10 cellular contexts compared by ENCODE assay signal in the genomic region with DNA sequence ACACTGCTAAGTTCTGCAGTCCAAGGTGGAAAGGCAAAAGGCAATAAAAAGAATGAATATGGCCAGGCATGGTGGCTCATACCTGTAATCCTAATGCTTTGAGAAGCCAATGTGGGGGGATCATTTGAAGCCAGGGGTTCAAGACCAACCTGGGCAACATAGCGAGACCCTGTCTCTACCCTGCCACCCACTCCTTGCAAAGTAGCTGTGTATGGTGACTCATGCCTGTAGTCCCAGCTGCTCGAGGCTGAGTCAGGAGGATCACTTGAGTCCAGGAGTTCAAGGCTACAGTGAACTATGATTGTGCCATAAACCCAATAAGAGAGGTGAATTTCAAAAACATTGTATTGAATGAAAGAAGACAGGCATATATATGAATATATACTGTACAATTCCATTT. TPM values are rescaled to one million over a fixed set of nuclear protein-coding genes. Genes with fewer than 3 reads are reported as not detected.
DNase-seq lines count a peak whose midpoint lies in the region; ATAC-seq and TF ChIP-seq lines count a peak whose summit lies in the region.
"Had no signal": no experiment of that assay in that cellular context is flagged by ENCODE, and none has a peak within 500 bp of the region (broad histone marks: within the 10 kb centered on the region; RNA-seq: fewer than 3 reads in every experiment).

No MANE protein-coding gene starts in this region.

- peaks cover 62% of the 10 kb centered on the region for H4K20me1 ChIP-seq in hepatocyte (ENCODE audit: insufficient read depth, poor library complexity, severe bottlenecking)

- POLR2A ChIA-PET in activated CD8-positive, alpha-beta T cell treated with anti-CD3 and anti-CD28 coated beads for 36 hours (lab: Charles Lee): interaction anchor here (1.6 to 2.2 kb wide), 2 partner anchors 15 to 330 kb away, joined by 5 to 10 read pairs; no protein-coding TSS in a partner anchor

- no peak for TF ChIP-seq EP300 in tibial nerve (IDR thresholded peaks at IDR 0.05)

- intact Hi-C loops in activated naive CD4-positive, alpha-beta T cell treated with anti-CD3 and anti-CD28 coated beads for 36 hours (cut with micrococcal nuclease): loop anchor here (5.0 kb wide), 2 partner anchors 328 to 1973 kb away; no protein-coding TSS in a partner anchor
- intact Hi-C loops in activated CD8-positive, alpha-beta T cell treated with anti-CD3 and anti-CD28 coated beads for 36 hours (cut with micrococcal nuclease): loop anchor here (5.0 kb wide), 2 partner anchors 188 to 692 kb away; partner anchors contain the start of genes METTL4, NDC80 and TGIF1

- no peak overlapping the region for H2AFZ ChIP-seq in hepatocyte

- 72% methylated on average over 2 of the region's 2 CpGs for WGBS in hepatocyte (ENCODE audit: low lambda C conversion rate, missing lambda C conversion rate)
- WGBS in tibial nerve, 2 donors: 48 to 50% methylated on average over 2 of the region's 2 CpGs

- no peak for ATAC-seq in activated CD8-positive, alpha-beta T cell treated with anti-CD3 and anti-CD28 coated beads for 36 hours
- no peak for ATAC-seq in stimulated activated naive B cell treated with anti-CD40 and anti-IgM and Interleukin-4, amounts not matched to agents 10 μg/mL and 1 μg/mL and 100 μg/mL, for 72 hours (replicated peaks)
- ATAC-seq in foreskin keratinocyte (no peak), HG03565 (IDR thresholded peaks at IDR 0.05; ENCODE audit: unreplicated experiment) (no peak)

- peak overlapping the region; percentile 99 for H3K27ac ChIP-seq in hepatocyte
- peak overlapping the region in 2 of 4 donors; percentile 96 to 98 for H3K27ac ChIP-seq in tibial nerve
- no peak overlapping the region for H3K27ac ChIP-seq in foreskin keratinocyte

- H3K9me3 ChIP-seq in hepatocyte (ENCODE audit: low read depth) (no peaks in the 10 kb centered on the region), tibial nerve (no peaks in the 10 kb centered on the region)

- TF ChIP-seq POLR2A in tibial nerve (IDR thresholded peaks at IDR 0.05): no peak

- H3K27ac Mint-ChIP-seq in activated naive CD4-positive, alpha-beta T cell treated with anti-CD3 and anti-CD28 coated beads for 36 hours: no peak overlapping the region
- peak overlapping the region; percentile 29 for H3K27ac Mint-ChIP-seq in activated CD8-positive, alpha-beta T cell treated with anti-CD3 and anti-CD28 coated beads for 36 hours
- no peak overlapping the region for H3K27ac Mint-ChIP-seq in stimulated activated naive B cell treated with anti-CD40 and anti-IgM and Interleukin-4, amounts not matched to agents 10 μg/mL and 1 μg/mL and 100 μg/mL, for 72 hours

- no peak overlapping the region for H3K4me3 Mint-ChIP-seq in activated naive CD4-positive, alpha-beta T cell treated with anti-CD3 and anti-CD28 coated beads for 36 hours
- H3K4me3 Mint-ChIP-seq in activated CD8-positive, alpha-beta T cell treated with anti-CD3 and anti-CD28 coated beads for 36 hours: peak overlapping the region; percentile 12
- no peak overlapping the region for H3K4me3 Mint-ChIP-seq in stimulated activated naive B cell treated with anti-CD40 and anti-IgM and Interleukin-4, amounts not matched to agents 10 μg/mL and 1 μg/mL and 100 μg/mL, for 72 hours

- no peaks in the 10 kb centered on the region for H3K27me3 Mint-ChIP-seq in activated naive CD4-positive, alpha-beta T cell treated with anti-CD3 and anti-CD28 coated beads for 36 hours (ENCODE audit: low read depth)
- H3K27me3 Mint-ChIP-seq in activated CD8-positive, alpha-beta T cell treated with anti-CD3 and anti-CD28 coated beads for 36 hours: no peaks in the 10 kb centered on the region
- H3K27me3 Mint-ChIP-seq in stimulated activated naive B cell treated with anti-CD40 and anti-IgM and Interleukin-4, amounts not matched to agents 10 μg/mL and 1 μg/mL and 100 μg/mL, for 72 hours: no peaks in the 10 kb centered on the region

- CTCF ChIA-PET in activated naive CD4-positive, alpha-beta T cell treated with anti-CD3 and anti-CD28 coated beads for 36 hours (lab: Charles Lee): interaction anchor here (1.0 to 1.7 kb wide), 6 partner anchors 17 to 401 kb away, joined by 3 to 10 read pairs (median 6); partner anchors contain the start of gene MYL12A
- CTCF ChIA-PET in activated CD8-positive, alpha-beta T cell treated with anti-CD3 and anti-CD28 coated beads for 36 hours (lab: Charles Lee): interaction anchor here (1.0 to 1.7 kb wide), 3 partner anchors 12 to 401 kb away, joined by 3 to 16 read pairs (median 4); no protein-coding TSS in a partner anchor

- no peaks in the 10 kb centered on the region for H3K27me3 ChIP-seq in hepatocyte
- H3K27me3 ChIP-seq in tibial nerve: no peaks in the 10 kb centered on the region
- H3K27me3 ChIP-seq in foreskin keratinocyte: no peaks in the 10 kb centered on the region

- H3K36me3 ChIP-seq in hepatocyte (replicated peaks; ENCODE audit: insufficient read depth, low read depth): no peaks in the 10 kb centered on the region
- peaks cover 0 to 1% (median 0%) of the 10 kb centered on the region in 3 donors for H3K36me3 ChIP-seq in tibial nerve

- peak; percentile 51 for DNase-seq in activated naive CD4-positive, alpha-beta T cell treated with anti-CD3 and anti-CD28 coated beads for 36 hours
- DNase-seq in activated naive CD4-positive, alpha-beta T cell treated with anti-CD3 and anti-CD28 coated beads, Interleukin-2, amount 50 U/mL, for 16 hours: no peak
- peak; percentile 36 for DNase-seq in activated CD8-positive, alpha-beta T cell treated with anti-CD3 and anti-CD28 coated beads for 36 hours
- DNase-seq in hepatocyte (ENCODE audit: low spot score) (peak; percentile 33), tibial nerve (ENCODE audit: low spot score in 2 of 2) (no peak), foreskin keratinocyte (no peak)
- DNase-seq in stimulated activated naive B cell treated with anti-CD40 and anti-IgM and Interleukin-4, amounts not matched to agents 10 μg/mL and 1 μg/mL and 100 μg/mL, for 72 hours: no peak
- DNase-seq: NCI-H2029 treated with DMSO at 0.1 percent for 48 hours; stimulated activated CD4-positive, alpha-beta T cell treated with anti-CD3 and anti-CD28 coated beads, Interleukin-4, amount 100 ng/mL, for 1 hour had no signal

- H3K4me3 ChIP-seq in hepatocyte: peak overlapping the region; percentile 99
- peak overlapping the region in 3 of 4 donors; percentile 2 to 98 (median 88) for H3K4me3 ChIP-seq in tibial nerve

- H3K79me2 ChIP-seq in hepatocyte: peaks cover 84% of the 10 kb centered on the region

- H3K4me1 ChIP-seq in hepatocyte (ENCODE audit: insufficient read depth) (peaks cover 53% of the 10 kb centered on the region), tibial nerve (peaks cover 0 to 75% (median 57%) of the 10 kb centered on the region in 4 donors), foreskin keratinocyte (peaks cover 55% of the 10 kb centered on the region)

- peak overlapping the region; percentile 75 for H3K4me2 ChIP-seq in hepatocyte

- H3K4me1 Mint-ChIP-seq in activated naive CD4-positive, alpha-beta T cell treated with anti-CD3 and anti-CD28 coated beads for 36 hours (ENCODE audit: low read depth): peaks cover 63% of the 10 kb centered on the region
- peaks cover 57% of the 10 kb centered on the region for H3K4me1 Mint-ChIP-seq in activated CD8-positive, alpha-beta T cell treated with anti-CD3 and anti-CD28 coated beads for 36 hours (ENCODE audit: low read depth)
- H3K4me1 Mint-ChIP-seq in stimulated activated naive B cell treated with anti-CD40 and anti-IgM and Interleukin-4, amounts not matched to agents 10 μg/mL and 1 μg/mL and 100 μg/mL, for 72 hours: peaks cover 58 to 81% of the 10 kb centered on the region in 2 donors

- no peak for TF ChIP-seq CTCF in activated CD8-positive, alpha-beta T cell treated with anti-CD3 and anti-CD28 coated beads for 36 hours (IDR thresholded peaks at IDR 0.05)
- TF ChIP-seq CTCF in hepatocyte (IDR thresholded peaks at IDR 0.05; ENCODE audit: poor library complexity) (no peak), tibial nerve (IDR thresholded peaks at IDR 0.05) (no peak), foreskin keratinocyte (conservative IDR thresholded peaks at IDR 0.05) (no peak)

- no peaks in the 10 kb centered on the region for H3K9me3 Mint-ChIP-seq in activated naive CD4-positive, alpha-beta T cell treated with anti-CD3 and anti-CD28 coated beads for 36 hours
- H3K9me3 Mint-ChIP-seq in activated CD8-positive, alpha-beta T cell treated with anti-CD3 and anti-CD28 coated beads for 36 hours: no peaks in the 10 kb centered on the region
- H3K9me3 Mint-ChIP-seq in stimulated activated naive B cell treated with anti-CD40 and anti-IgM and Interleukin-4, amounts not matched to agents 10 μg/mL and 1 μg/mL and 100 μg/mL, for 72 hours: no peaks in the 10 kb centered on the region

- no peaks in the 10 kb centered on the region for H3K9me2 ChIP-seq in hepatocyte (replicated peaks; ENCODE audit: insufficient read depth)

- peaks cover 5% of the 10 kb centered on the region for H3K36me3 Mint-ChIP-seq in activated naive CD4-positive, alpha-beta T cell treated with anti-CD3 and anti-CD28 coated beads for 36 hours (ENCODE audit: low read depth)
- peaks cover 21% of the 10 kb centered on the region for H3K36me3 Mint-ChIP-seq in activated CD8-positive, alpha-beta T cell treated with anti-CD3 and anti-CD28 coated beads for 36 hours (ENCODE audit: low read depth)
- peaks cover 3 to 18% of the 10 kb centered on the region in 2 donors for H3K36me3 Mint-ChIP-seq in stimulated activated naive B cell treated with anti-CD40 and anti-IgM and Interleukin-4, amounts not matched to agents 10 μg/mL and 1 μg/mL and 100 μg/mL, for 72 hours

RNA-seq across cellular contexts. Expression of gene MYL12B, which starts 2.4 kb away (rescaled TPM):
- 100 to 1,000 TPM; 288 to 293 TPM for total RNA-seq in activated naive CD4-positive, alpha-beta T cell treated with anti-CD3 and anti-CD28 coated beads for 36 hours
- total RNA-seq in activated CD8-positive, alpha-beta T cell treated with anti-CD3 and anti-CD28 coated beads for 36 hours: 100 to 1,000 TPM; 243 to 264 TPM
- total RNA-seq in hepatocyte (478 and 519 TPM in 2 replicates), tibial nerve (100 to 1,000 TPM; 244 to 321 (median 281) TPM), foreskin keratinocyte (808 and 830 TPM in 2 replicates)
- polyA plus RNA-seq in hepatocyte (671 and 721 TPM in 2 replicates), foreskin keratinocyte (928 and 936 TPM in 2 replicates)

RNA-seq across cellular contexts. Expression of gene MYL12A, which starts 16.8 kb away (rescaled TPM):
- 100 to 1,000 TPM; 328 to 335 TPM for total RNA-seq in activated naive CD4-positive, alpha-beta T cell treated with anti-CD3 and anti-CD28 coated beads for 36 hours
- 100 to 1,000 TPM; 405 to 423 TPM for total RNA-seq in activated CD8-positive, alpha-beta T cell treated with anti-CD3 and anti-CD28 coated beads for 36 hours
- total RNA-seq in hepatocyte (456 and 458 TPM in 2 replicates), tibial nerve (100 to 1,000 TPM; 387 to 515 (median 415) TPM), foreskin keratinocyte (549 and 551 TPM in 2 replicates)
- polyA plus RNA-seq in hepatocyte (692 and 695 TPM in 2 replicates), foreskin keratinocyte (617 and 641 TPM in 2 replicates)

RNA-seq across cellular contexts. Expression of gene MYOM1, which starts 44.6 kb away (rescaled TPM):
- under 1 TPM; 0.40 to 0.41 TPM for total RNA-seq in activated naive CD4-positive, alpha-beta T cell treated with anti-CD3 and anti-CD28 coated beads for 36 hours
- 1 to 10 TPM; 1.0 to 1.3 TPM for total RNA-seq in activated CD8-positive, alpha-beta T cell treated with anti-CD3 and anti-CD28 coated beads for 36 hours
- total RNA-seq in hepatocyte (1.1 and 1.6 TPM in 2 replicates), tibial nerve (1 to 10 TPM; 3.0 to 8.1 (median 5.6) TPM), foreskin keratinocyte (0.07 and 0.11 TPM in 2 replicates)
- polyA plus RNA-seq in hepatocyte (1.4 and 1.8 TPM in 2 replicates), foreskin keratinocyte (0.03 and 0.10 TPM in 2 replicates)

Comparison
In these comparisons a context has a peak if more than half of its experiments do, and no peak if none do; other contexts are left out.
1. DNase-seq: peak in activated naive CD4-positive, alpha-beta T cell treated with anti-CD3 and anti-CD28 coated beads for 36 hours (single experiment), activated CD8-positive, alpha-beta T cell treated with anti-CD3 and anti-CD28 coated beads for 36 hours (single experiment) and hepatocyte (single experiment); none in activated naive CD4-positive, alpha-beta T cell treated with anti-CD3 and anti-CD28 coated beads, Interleukin-2, amount 50 U/mL, for 16 hours (single experiment), tibial nerve (0 of 2), stimulated activated naive B cell treated with anti-CD40 and anti-IgM and Interleukin-4, amounts not matched to agents 10 μg/mL and 1 μg/mL and 100 μg/mL, for 72 hours (single experiment) and foreskin keratinocyte (0 of 2).